15 cellular contexts compared by ENCODE assay signal in genomic region chr5:601771-602465, GRCh38. TPM values are rescaled to one million over a fixed set of nuclear protein-coding genes. Genes with fewer than 3 reads are reported as not detected.
DNase-seq lines count a peak whose midpoint lies in the region; ATAC-seq, FAIRE-seq and TF ChIP-seq lines count a peak whose summit lies in the region.
"Had no signal": no experiment of that assay in that cellular context is flagged by ENCODE, and none has a peak within 500 bp of the region (broad histone marks: within the 10 kb centered on the region; RNA-seq: fewer than 3 reads in every experiment).

No MANE protein-coding gene starts in this region.

- peaks cover 3 to 6% of the 10 kb centered on the region in 2 donors for H3K4me1 Mint-ChIP-seq in natural killer cell treated with Interleukin-12 subunit alpha and Interleukin-12 subunit beta and Interleukin-15 and Interleukin-18, amount 100 ng/mL, for 72 hours (ENCODE audit: low read depth in 2 of 2)
- peaks cover 0 to 5% of the 10 kb centered on the region in 2 donors for H3K4me1 Mint-ChIP-seq in natural killer cell

- H3K36me3 ChIP-seq in pancreas = no peaks in the 10 kb centered on the region
- H3K36me3 ChIP-seq: BLaER1 treated with 17β-estradiol and CSF1 and Interleukin-3, amounts not matched to agents 10 nM and 100 nM had no signal

- no peaks in the 10 kb centered on the region for H3K27me3 ChIP-seq in pancreas

- no peaks in the 10 kb centered on the region for H3K9me3 ChIP-seq in pancreas
- H3K9me3 ChIP-seq: BLaER1 treated with 17β-estradiol and CSF1 and Interleukin-3, amounts not matched to agents 10 nM and 100 nM had no signal

- no peaks in the 10 kb centered on the region for H3K9me3 Mint-ChIP-seq in natural killer cell treated with Interleukin-12 subunit alpha and Interleukin-12 subunit beta and Interleukin-15 and Interleukin-18, amount 100 ng/mL, for 72 hours
- H3K9me3 Mint-ChIP-seq in natural killer cell = no peaks in the 10 kb centered on the region
- H3K9me3 Mint-ChIP-seq: H9 had no signal

- no peak overlapping the region for H3K27ac ChIP-seq in pancreas
- H3K27ac ChIP-seq: 22Rv1; BLaER1 treated with 17β-estradiol and CSF1 and Interleukin-3, amounts not matched to agents 10 nM and 100 nM; RWPE1 had no signal

- H3K36me3 Mint-ChIP-seq in natural killer cell treated with Interleukin-12 subunit alpha and Interleukin-12 subunit beta and Interleukin-15 and Interleukin-18, amount 100 ng/mL, for 72 hours = no peaks in the 10 kb centered on the region
- H3K36me3 Mint-ChIP-seq in natural killer cell = no peaks in the 10 kb centered on the region

- H3K4me1 ChIP-seq in pancreas = peaks cover 0 to 2% (median 0%) of the 10 kb centered on the region in 3 donors

- H3K4me3 Mint-ChIP-seq in natural killer cell treated with Interleukin-12 subunit alpha and Interleukin-12 subunit beta and Interleukin-15 and Interleukin-18, amount 100 ng/mL, for 72 hours = no peak overlapping the region
- H3K4me3 Mint-ChIP-seq in natural killer cell = no peak overlapping the region
- H3K4me3 Mint-ChIP-seq: H9 had no signal

- no peak for FAIRE-seq in pancreas (lab: Jason Lieb, UNC)

- no peak overlapping the region for H3K27ac Mint-ChIP-seq in natural killer cell treated with Interleukin-12 subunit alpha and Interleukin-12 subunit beta and Interleukin-15 and Interleukin-18, amount 100 ng/mL, for 72 hours
- no peak overlapping the region for H3K27ac Mint-ChIP-seq in natural killer cell
- H3K27ac Mint-ChIP-seq: H9 had no signal

- no peak overlapping the region for H3K4me3 ChIP-seq in pancreas
- H3K4me3 ChIP-seq in foreskin fibroblast (ENCODE audit: low read depth in 1 of 2, low read length in 2 of 2) = no peak overlapping the region
- H3K4me3 ChIP-seq: BLaER1 treated with 17β-estradiol and CSF1 and Interleukin-3, amounts not matched to agents 10 nM and 100 nM had no signal

- no peak for ATAC-seq in natural killer cell treated with Interleukin-12 subunit alpha and Interleukin-12 subunit beta and Interleukin-15 and Interleukin-18, amount 100 ng/mL, for 72 hours
- no peak for ATAC-seq in natural killer cell
- ATAC-seq in pancreas = peak in 3 of 4 donors; percentile 6 to 11 (median 8)
- no peak for ATAC-seq in GM18519 (IDR thresholded peaks at IDR 0.05; ENCODE audit: low FRiP score, unreplicated experiment)

- TF ChIP-seq CTCF in natural killer cell (IDR thresholded peaks at IDR 0.05) (no peak), pancreas (IDR thresholded peaks at IDR 0.05) (no peak), foreskin fibroblast (IDR thresholded peaks at IDR 0.05; ENCODE audit: low read depth, low read length) (no peak)

- 84% methylated on average over 43 to 47 of the region's 47 CpGs for WGBS in pancreas, 2 donors

- intact Hi-C loops in natural killer cell (cut with micrococcal nuclease) = no loop called here
- intact Hi-C loops in pancreas (cut with DNase I) = no loop called here

- DNase-seq in NCI-H1417 (lab: John Stamatoyannopoulos, UW) (peak in 2 of 3 experiments; percentile 43 to 51), NCI-H1417 treated with DMSO at 0.1 percent for 48 hours (lab: John Stamatoyannopoulos, UW) (no peak), natural killer cell (no peak), pancreas (peak in 4 of 6 donors; percentile 3 to 59 (median 40)), foreskin fibroblast (no peak), COR-L47 (lab: John Stamatoyannopoulos, UW) (no peak)
- DNase-seq in natural killer cell treated with Interleukin-12 subunit alpha and Interleukin-12 subunit beta and Interleukin-15 and Interleukin-18, amount 100 ng/mL, for 72 hours (ENCODE audit: low spot score) = peak; percentile 55
- DNase-seq: H9, Kasumi-1, NCI-H2029 treated with DMSO at 0.1 percent for 48 hours, OCI-M1 had no signal

- H3K27me3 Mint-ChIP-seq in natural killer cell treated with Interleukin-12 subunit alpha and Interleukin-12 subunit beta and Interleukin-15 and Interleukin-18, amount 100 ng/mL, for 72 hours = peaks cover 12 to 25% of the 10 kb centered on the region in 2 donors
- peaks cover 27 to 29% of the 10 kb centered on the region in 2 donors for H3K27me3 Mint-ChIP-seq in natural killer cell (ENCODE audit: low read depth in 2 of 2)

RNA-seq across cellular contexts. Expression of gene CEP72, which starts 10.2 kb away (rescaled TPM):
- total RNA-seq in natural killer cell treated with Interleukin-12 subunit alpha and Interleukin-12 subunit beta and Interleukin-15 and Interleukin-18, amount 100 ng/mL, for 72 hours = 10 to 100 TPM; 15.3 to 58.1 TPM
- total RNA-seq in natural killer cell (10 to 100 TPM; 12.2 to 15.1 (median 12.3) TPM), pancreas (1 to 10 TPM; 3.5 to 5.6 (median 4.6) TPM)
- polyA plus RNA-seq in pancreas = 1 to 10 TPM; 3.9 to 7.5 TPM

Comparison
In these comparisons a context has a peak if more than half of its experiments do, and no peak if none do; other contexts are left out.
1. DNase-seq: peak in NCI-H1417 (2 of 3), natural killer cell treated with Interleukin-12 subunit alpha and Interleukin-12 subunit beta and Interleukin-15 and Interleukin-18, amount 100 ng/mL, for 72 hours (single experiment) and pancreas (4 of 6); none in NCI-H1417 treated with DMSO at 0.1 percent for 48 hours (single experiment), natural killer cell (single experiment), foreskin fibroblast (0 of 2) and COR-L47 (single experiment).
2. ATAC-seq: peak in pancreas (3 of 4); none in natural killer cell treated with Interleukin-12 subunit alpha and Interleukin-12 subunit beta and Interleukin-15 and Interleukin-18, amount 100 ng/mL, for 72 hours (0 of 2), natural killer cell (0 of 3) and GM18519 (single experiment).